In the genomic region with DNA sequence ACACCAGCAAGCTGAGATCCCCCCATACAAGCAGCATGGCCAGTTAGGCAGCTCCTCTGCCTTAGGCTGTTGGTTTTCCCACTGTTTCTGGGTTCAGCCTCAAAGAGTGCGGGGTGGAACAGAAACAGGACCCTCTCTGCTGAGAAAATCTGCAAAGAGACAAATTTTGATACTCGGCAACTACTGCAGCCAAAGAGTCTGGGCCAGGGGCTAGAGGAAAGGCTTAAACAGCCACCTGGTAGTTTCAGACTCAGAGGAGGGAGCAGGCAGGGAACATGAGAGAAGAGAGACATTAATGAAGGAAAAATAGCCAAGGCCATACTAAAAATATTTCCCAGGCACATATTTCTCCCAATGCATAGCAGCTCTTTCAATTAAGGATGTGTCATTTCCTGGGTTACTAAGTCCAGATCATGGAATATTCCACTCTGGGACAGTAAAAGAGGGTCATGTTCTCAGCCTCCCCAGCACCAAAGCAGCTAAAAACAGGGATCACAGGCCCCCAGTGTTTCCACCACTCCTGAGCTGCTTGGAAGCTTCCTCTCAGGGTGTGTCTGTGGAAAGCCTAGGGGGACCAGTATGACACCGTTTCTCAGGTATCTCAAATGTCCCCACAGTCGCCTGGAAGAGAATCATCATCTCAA, we compare ENCODE assay signal across 11 cellular contexts. TPM values are rescaled to one million over a fixed set of nuclear protein-coding genes. Genes with fewer than 3 reads are reported as not detected.
A peak's percentile ranks its signal among the peaks of the same experiment; 100 is the strongest.
DNase-seq lines count a peak whose midpoint lies in the region; ATAC-seq and TF ChIP-seq lines count a peak whose summit lies in the region.
"Had no signal": no experiment of that assay in that cellular context is flagged by ENCODE, and none has a peak within 500 bp of the region (broad histone marks: within the 10 kb centered on the region; RNA-seq: fewer than 3 reads in every experiment).

No MANE protein-coding gene starts in this region.

- in situ Hi-C loops in GM23248 (cut with MboI) = no loop called here

- no peaks in the 10 kb centered on the region for H3K27me3 ChIP-seq in GM23248 (replicated peaks; ENCODE audit: insufficient read depth)
- H3K27me3 ChIP-seq in sigmoid colon = no peaks in the 10 kb centered on the region

- ATAC-seq in GM19395 (IDR thresholded peaks at IDR 0.05; ENCODE audit: unreplicated experiment) (no peak), natural killer cell (no peak), GM21381 (IDR thresholded peaks at IDR 0.05; ENCODE audit: unreplicated experiment) (no peak)
- ATAC-seq: activated T-helper 17 cell treated with anti-CD3 and anti-CD28 coated beads, Interleukin-2, amount 50 U/mL, for 72 hours had no signal

- H3K79me2 ChIP-seq in GM23248 (ENCODE audit: insufficient read depth) = peaks cover 5% of the 10 kb centered on the region; the same call in 1 of the 2 replicates

- peak; percentile 77 for DNase-seq in GM23248
- peak; percentile 9 for DNase-seq in SW480 (ENCODE audit: low spot score)
- DNase-seq in glomerular visceral epithelial cell (ENCODE audit: extremely low spot score) = peak; percentile 48
- DNase-seq in sigmoid colon = no peak
- no peak for DNase-seq in activated effector memory CD4-positive, alpha-beta T cell treated with anti-CD3 and anti-CD28 coated beads, Interleukin-2, amount 50 U/mL, for 16 hours
- no peak for DNase-seq in natural killer cell
- DNase-seq: NCI-H146, T-helper 1 cell had no signal

- H3K9ac ChIP-seq in GM23248 = peak overlapping the region; percentile 79

- no peaks in the 10 kb centered on the region for H3K4me1 Mint-ChIP-seq in natural killer cell
- H3K4me1 Mint-ChIP-seq: activated T-helper 17 cell treated with anti-CD3 and anti-CD28 coated beads, Interleukin-2, amount 50 U/mL, for 72 hours had no signal

- TF ChIP-seq EP300 in sigmoid colon (IDR thresholded peaks at IDR 0.05) = no peak

- peak overlapping the region; percentile 51 for H3K4me3 ChIP-seq in GM23248
- no peak overlapping the region for H3K4me3 ChIP-seq in sigmoid colon

- H3K27ac ChIP-seq in GM23248 = peak overlapping the region; percentile 97
- H3K27ac ChIP-seq in sigmoid colon = peak overlapping the region in 3 of 4 donors; percentile 22 to 75 (median 56)

- H3K9me3 Mint-ChIP-seq in natural killer cell = no peaks in the 10 kb centered on the region
- H3K9me3 Mint-ChIP-seq: activated T-helper 17 cell treated with anti-CD3 and anti-CD28 coated beads, Interleukin-2, amount 50 U/mL, for 72 hours had no signal

- H3K4me2 ChIP-seq in GM23248 (ENCODE audit: unreplicated experiment) = peak overlapping the region; percentile 91

- H3K27ac Mint-ChIP-seq in natural killer cell = no peak overlapping the region
- H3K27ac Mint-ChIP-seq: activated T-helper 17 cell treated with anti-CD3 and anti-CD28 coated beads, Interleukin-2, amount 50 U/mL, for 72 hours had no signal

- H3K9me3 ChIP-seq in GM23248 (ENCODE audit: low read depth) = no peaks in the 10 kb centered on the region
- H3K9me3 ChIP-seq in sigmoid colon = peaks cover 0 to 3% (median 0%) of the 10 kb centered on the region in 4 donors

- TF ChIP-seq CTCF in sigmoid colon (IDR thresholded peaks at IDR 0.05) = no peak
- no peak for TF ChIP-seq CTCF in natural killer cell (IDR thresholded peaks at IDR 0.05)

- no peaks in the 10 kb centered on the region for H3K9me2 ChIP-seq in GM23248 (ENCODE audit: insufficient read depth)

- 48 to 51% methylated on average over 4 of the region's 4 CpGs for WGBS in GM23248 (ENCODE audit: low coverage in 1 of 2, low lambda C conversion rate in 2 of 2, missing lambda C conversion rate in 2 of 2), 2 experiments
- 81 to 84% methylated on average over 4 of the region's 4 CpGs for WGBS in sigmoid colon, 2 donors

- TF ChIP-seq POLR2A in sigmoid colon (IDR thresholded peaks at IDR 0.05) = no peak

- H3K4me1 ChIP-seq in GM23248 (ENCODE audit: insufficient read depth) (peaks cover 21% of the 10 kb centered on the region), sigmoid colon (peaks cover 0 to 17% (median 8%) of the 10 kb centered on the region in 4 donors)

- H3K36me3 Mint-ChIP-seq in natural killer cell = peaks cover 6% of the 10 kb centered on the region

- H3K36me3 ChIP-seq in GM23248 (ENCODE audit: low read depth) (peaks cover 21% of the 10 kb centered on the region), sigmoid colon (no peaks in the 10 kb centered on the region)

- intact Hi-C loops in sigmoid colon (cut with DNase I) (no loop called here), natural killer cell (cut with micrococcal nuclease) (no loop called here)

- peaks cover 0 to 3% of the 10 kb centered on the region in 2 donors for H3K27me3 Mint-ChIP-seq in natural killer cell (ENCODE audit: low read depth in 2 of 2)
- H3K27me3 Mint-ChIP-seq: activated T-helper 17 cell treated with anti-CD3 and anti-CD28 coated beads, Interleukin-2, amount 50 U/mL, for 72 hours had no signal

- no peaks in the 10 kb centered on the region for H4K20me1 ChIP-seq in GM23248 (ENCODE audit: insufficient read depth)

- H3F3A ChIP-seq in GM23248 (ENCODE audit: insufficient read depth) = peaks cover 17% of the 10 kb centered on the region; the same call in 1 of the 2 replicates

- peak overlapping the region; percentile 44 for H2AFZ ChIP-seq in GM23248

- no peak overlapping the region for H3K4me3 Mint-ChIP-seq in natural killer cell
- H3K4me3 Mint-ChIP-seq: activated T-helper 17 cell treated with anti-CD3 and anti-CD28 coated beads, Interleukin-2, amount 50 U/mL, for 72 hours had no signal

RNA-seq across cellular contexts. Expression of gene PDLIM1, which starts 29.8 kb away (rescaled TPM):
- total RNA-seq in GM23248 (2014; rRNA removed; shearing (Covaris generic)) = 16.3 and 32.0 TPM in 2 replicates
- 143 and 147 TPM in 2 replicates for polyA plus RNA-seq in GM23248 (2016; fragmentation: Nextera tagmentation; extraction: Ambion mirVana)
- total RNA-seq in sigmoid colon = 10 to 100 TPM; 27.8 to 75.3 (median 43.9) TPM
- polyA plus RNA-seq in sigmoid colon = 100 to 1,000 TPM; 197 to 488 (median 377) TPM
- 10 to 100 TPM in 2 of 3 donors, 1 to 10 TPM in 1; 7.1 to 25.2 (median 24.5) TPM for total RNA-seq in natural killer cell

Comparison
In these comparisons a context has a peak if more than half of its experiments do, and no peak if none do; other contexts are left out.
1. DNase-seq: peak in GM23248 (single experiment), SW480 (single experiment) and glomerular visceral epithelial cell (single experiment); none in sigmoid colon (single experiment), activated effector memory CD4-positive, alpha-beta T cell treated with anti-CD3 and anti-CD28 coated beads, Interleukin-2, amount 50 U/mL, for 16 hours (single experiment) and natural killer cell (single experiment).